In genomic region chr1:19640363-19641316, GRCh38 we compare ENCODE assay signal across 10 cellular contexts. TPM values are rescaled to one million over a fixed set of nuclear protein-coding genes. Genes with fewer than 3 reads are reported as not detected.
DNase-seq lines count a peak whose midpoint lies in the region; ATAC-seq and TF ChIP-seq lines count a peak whose summit lies in the region.
"Had no signal": no experiment of that assay in that cellular context is flagged by ENCODE, and none has a peak within 500 bp of the region (broad histone marks: within the 10 kb centered on the region; RNA-seq: fewer than 3 reads in every experiment).

No MANE protein-coding gene starts in this region.

- H3K27ac Mint-ChIP-seq in neural crest cell (ENCODE audit: unreplicated experiment), result no peak overlapping the region
- H3K27ac Mint-ChIP-seq in stimulated activated effector memory CD8-positive, alpha-beta T cell treated with anti-CD3 and anti-CD28 coated beads, Interleukin-12 subunit alpha, Interleukin-12 subunit beta, amount 100 ng/mL, for 72 hours, result no peak overlapping the region
- H3K27ac Mint-ChIP-seq: stimulated activated naive CD8-positive, alpha-beta T cell treated with anti-CD3 and anti-CD28 coated beads, Interleukin-15, Interleukin-2, amounts not matched to agents 100 ng/mL and 50 ng/mL, for 24 hours had no signal

- no peak for TF ChIP-seq CTCF in neural crest cell (conservative IDR thresholded peaks at IDR 0.05)
- no peak for TF ChIP-seq CTCF in smooth muscle cell (IDR thresholded peaks at IDR 0.05; ENCODE audit: borderline replicate concordance, insufficient read depth, poor library complexity, severe bottlenecking)

- H2AFZ ChIP-seq in smooth muscle cell (ENCODE audit: low read depth), result no peak overlapping the region

- no peaks in the 10 kb centered on the region for H3K9me3 Mint-ChIP-seq in neural crest cell
- no peaks in the 10 kb centered on the region for H3K9me3 Mint-ChIP-seq in stimulated activated effector memory CD8-positive, alpha-beta T cell treated with anti-CD3 and anti-CD28 coated beads, Interleukin-12 subunit alpha, Interleukin-12 subunit beta, amount 100 ng/mL, for 72 hours
- H3K9me3 Mint-ChIP-seq: stimulated activated naive CD8-positive, alpha-beta T cell treated with anti-CD3 and anti-CD28 coated beads, Interleukin-15, Interleukin-2, amounts not matched to agents 100 ng/mL and 50 ng/mL, for 24 hours had no signal

- H3K36me3 ChIP-seq in smooth muscle cell (ENCODE audit: low read depth), result no peaks in the 10 kb centered on the region

- H4K20me1 ChIP-seq in smooth muscle cell (ENCODE audit: low read depth), result peaks cover 6% of the 10 kb centered on the region

- H3K9me3 ChIP-seq in smooth muscle cell (replicated peaks; ENCODE audit: low read depth), result no peaks in the 10 kb centered on the region

- no peak for ATAC-seq in stimulated activated effector memory CD8-positive, alpha-beta T cell treated with anti-CD3 and anti-CD28 coated beads, Interleukin-12 subunit alpha, Interleukin-12 subunit beta, amount 100 ng/mL, for 72 hours
- ATAC-seq in GM18868 (IDR thresholded peaks at IDR 0.05; ENCODE audit: unreplicated experiment), result no peak

- H3K27me3 Mint-ChIP-seq in neural crest cell (ENCODE audit: low read depth), result peaks cover 50% of the 10 kb centered on the region

- WGBS in smooth muscle cell (ENCODE audit: low lambda C conversion rate), result 52% methylated on average over 14 of the region's 14 CpGs

- H3K4me2 ChIP-seq in smooth muscle cell, result no peak overlapping the region

- H3K36me3 Mint-ChIP-seq in neural crest cell (ENCODE audit: low read depth), result no peaks in the 10 kb centered on the region
- no peaks in the 10 kb centered on the region for H3K36me3 Mint-ChIP-seq in stimulated activated effector memory CD8-positive, alpha-beta T cell treated with anti-CD3 and anti-CD28 coated beads, Interleukin-12 subunit alpha, Interleukin-12 subunit beta, amount 100 ng/mL, for 72 hours

- no peak overlapping the region for H3K9ac ChIP-seq in smooth muscle cell (ENCODE audit: low read depth)

- no peak overlapping the region for H3K27ac ChIP-seq in smooth muscle cell (ENCODE audit: low read depth)

- H3K4me3 Mint-ChIP-seq in neural crest cell, result peak overlapping the region; percentile 27
- H3K4me3 Mint-ChIP-seq in stimulated activated effector memory CD8-positive, alpha-beta T cell treated with anti-CD3 and anti-CD28 coated beads, Interleukin-12 subunit alpha, Interleukin-12 subunit beta, amount 100 ng/mL, for 72 hours, result no peak overlapping the region
- H3K4me3 Mint-ChIP-seq: stimulated activated naive CD8-positive, alpha-beta T cell treated with anti-CD3 and anti-CD28 coated beads, Interleukin-15, Interleukin-2, amounts not matched to agents 100 ng/mL and 50 ng/mL, for 24 hours had no signal

- DNase-seq in DMS79 (lab: John Stamatoyannopoulos, UW) (peak; percentile 57), NCI-H2196 treated with DMSO at 0.1 percent for 48 hours (lab: John Stamatoyannopoulos, UW; ENCODE audit: unreplicated experiment) (peak; percentile 69), dermis microvascular lymphatic vessel endothelial cell (ENCODE audit: low read depth in 2 of 2) (peak; percentile 59 to 71), neural crest cell (ENCODE audit: low read depth, low spot score) (no peak), smooth muscle cell (lab: John Stamatoyannopoulos, UW; ENCODE audit: unreplicated experiment) (no peak)
- no peak for DNase-seq in stimulated activated effector memory CD8-positive, alpha-beta T cell treated with anti-CD3 and anti-CD28 coated beads, Interleukin-12 subunit alpha, Interleukin-12 subunit beta, amount 100 ng/mL, for 72 hours (ENCODE audit: low spot score in 2 of 2)
- DNase-seq in stimulated activated CD4-positive, alpha-beta T cell treated with anti-CD3 and anti-CD28 coated beads, Interleukin-4, amount 100 ng/mL, for 1 hour, result no peak
- DNase-seq: NCI-H446 treated with DMSO at 0.1 percent for 48 hours had no signal

- peaks cover 8% of the 10 kb centered on the region for H3K4me1 Mint-ChIP-seq in neural crest cell
- peaks cover 15% of the 10 kb centered on the region for H3K4me1 Mint-ChIP-seq in stimulated activated effector memory CD8-positive, alpha-beta T cell treated with anti-CD3 and anti-CD28 coated beads, Interleukin-12 subunit alpha, Interleukin-12 subunit beta, amount 100 ng/mL, for 72 hours

- peaks cover 14% of the 10 kb centered on the region for H3K27me3 ChIP-seq in smooth muscle cell (ENCODE audit: low read depth)

- no peak overlapping the region for H3K4me3 ChIP-seq in smooth muscle cell

- H3F3A ChIP-seq in smooth muscle cell (ENCODE audit: low read depth), result no peaks in the 10 kb centered on the region

- no peaks in the 10 kb centered on the region for H3K79me2 ChIP-seq in smooth muscle cell (ENCODE audit: low read depth)

- peaks cover 10% of the 10 kb centered on the region for H3K4me1 ChIP-seq in smooth muscle cell (ENCODE audit: low read depth)

RNA-seq across cellular contexts. Expression of gene NBL1, which starts 3.5 kb away (rescaled TPM):
- total RNA-seq in dermis microvascular lymphatic vessel endothelial cell (91.4 and 236 TPM in 2 replicates), neural crest cell (7.0 and 7.8 TPM in 2 replicates), smooth muscle cell (9.4 and 12.3 TPM in 2 replicates)
- polyA plus RNA-seq in smooth muscle cell, result 35.9 and 46.9 TPM in 2 replicates

RNA-seq across cellular contexts. Expression of gene HTR6, which starts 24.0 kb away (rescaled TPM):
- total RNA-seq in dermis microvascular lymphatic vessel endothelial cell (under 0.01 and 0.13 TPM in 2 replicates), neural crest cell (not detected in 2 replicates), smooth muscle cell (not detected in 2 replicates)
- polyA plus RNA-seq in smooth muscle cell, result not detected in 2 replicates

Comparison
In these comparisons a context has a peak if more than half of its experiments do, and no peak if none do; other contexts are left out.
1. DNase-seq: peak in DMS79 (single experiment), NCI-H2196 treated with DMSO at 0.1 percent for 48 hours (single experiment) and dermis microvascular lymphatic vessel endothelial cell (2 of 2); none in neural crest cell (single experiment), stimulated activated effector memory CD8-positive, alpha-beta T cell treated with anti-CD3 and anti-CD28 coated beads, Interleukin-12 subunit alpha, Interleukin-12 subunit beta, amount 100 ng/mL, for 72 hours (0 of 2), smooth muscle cell (single experiment) and stimulated activated CD4-positive, alpha-beta T cell treated with anti-CD3 and anti-CD28 coated beads, Interleukin-4, amount 100 ng/mL, for 1 hour (single experiment).